In the genomic region with DNA sequence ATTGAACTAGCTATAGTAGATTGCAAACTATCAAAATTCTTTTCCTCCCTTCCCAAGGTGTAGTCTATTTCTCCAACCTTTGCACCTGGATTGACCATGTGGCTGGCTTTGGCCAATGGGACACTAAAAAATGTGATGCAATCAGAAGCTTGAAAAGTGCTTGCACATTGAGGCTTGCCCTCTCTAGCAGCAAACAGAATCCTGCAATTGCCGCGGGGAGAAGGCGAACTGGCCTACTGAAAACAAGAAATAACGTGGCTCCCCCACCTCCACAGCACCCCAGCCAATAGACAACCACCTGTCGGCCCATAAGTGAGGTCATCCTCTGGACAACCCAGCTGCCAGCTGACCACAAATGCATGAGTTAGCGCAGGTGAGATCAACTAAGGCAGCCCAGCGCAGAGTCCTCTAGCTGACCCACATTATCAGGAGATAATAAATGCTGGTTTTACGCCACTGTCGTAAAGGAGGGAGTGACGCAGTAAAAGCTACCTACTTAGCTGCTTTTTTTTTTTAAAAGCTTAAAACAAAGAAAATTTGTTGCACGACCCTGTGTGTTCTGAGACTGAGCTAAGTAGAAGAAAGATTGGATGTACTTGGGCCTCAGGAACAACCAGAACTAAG, we compare ENCODE assay signal across 22 cellular contexts.
A peak's percentile ranks its signal among the peaks of the same experiment; 100 is the strongest.
DNase-seq lines count a peak whose midpoint lies in the region; FAIRE-seq and TF ChIP-seq lines count a peak whose summit lies in the region.
"Had no signal": no experiment of that assay in that cellular context is flagged by ENCODE, and none has a peak within 500 bp of the region (broad histone marks: within the 10 kb centered on the region; RNA-seq: fewer than 3 reads in every experiment).

No MANE protein-coding gene starts in this region.

- peak; percentile 7 for DNase-seq in NCI-H748 (lab: John Stamatoyannopoulos, UW; ENCODE audit: unreplicated experiment)
- no peak for DNase-seq in NCI-H748 treated with DMSO at 0.1 percent for 48 hours (lab: John Stamatoyannopoulos, UW)
- peak; percentile 55 for DNase-seq in NCI-H2227 (lab: John Stamatoyannopoulos, UW; ENCODE audit: unreplicated experiment)
- peak; percentile 13 for DNase-seq in fibroblast of villous mesenchyme (ENCODE audit: low read depth)
- DNase-seq in small intestine: peak; percentile 14
- no peak for DNase-seq in chondrocyte (ENCODE audit: low spot score)
- DNase-seq in NCI-H1092 treated with DMSO at 0.1 percent for 48 hours (lab: John Stamatoyannopoulos, UW): no peak
- DNase-seq in GDM1 (lab: John Stamatoyannopoulos, UW): no peak
- DNase-seq: CD8-positive, alpha-beta memory T cell; DMS153; EL; KBM-7; NCI-H1436 treated with DMSO at 0.1 percent for 48 hours; NCI-H446 treated with DMSO at 0.1 percent for 48 hours; NCI-H82; PC-3; T-helper 1 cell had no signal

- H3K4me1 ChIP-seq in small intestine (ENCODE audit: control insufficient read depth in 2 of 2, insufficient read depth in 1 of 2, low read depth in 1 of 2, low read length in 1 of 2): no peaks in the 10 kb centered on the region
- H3K4me1 ChIP-seq: BLaER1, HAP-1 had no signal

- no peak overlapping the region for H3K27ac ChIP-seq in small intestine (ENCODE audit: low read depth in 1 of 2, low read length in 1 of 2)
- H3K27ac ChIP-seq: BLaER1, HL-60 had no signal

- H3K4me3 ChIP-seq in fibroblast of villous mesenchyme (ENCODE audit: low read depth, low read length): no peak overlapping the region
- no peak overlapping the region for H3K4me3 ChIP-seq in small intestine (ENCODE audit: low read depth in 1 of 2, low read length in 2 of 2)
- H3K4me3 ChIP-seq: BLaER1, HAP-1 had no signal

- FAIRE-seq in small intestine (lab: Jason Lieb, UNC): no peak
- FAIRE-seq: GM19239, HTR-8/SVneo had no signal

- H3K27me3 Mint-ChIP-seq in chondrocyte (ENCODE audit: low read depth): peaks cover 3% of the 10 kb centered on the region
- H3K27me3 Mint-ChIP-seq: CD8-positive, alpha-beta memory T cell had no signal

- TF ChIP-seq CTCF in fibroblast of villous mesenchyme (IDR thresholded peaks at IDR 0.05; ENCODE audit: insufficient read depth, low read depth, low read length): no peak
- no peak for TF ChIP-seq CTCF in chondrocyte (IDR thresholded peaks at IDR 0.05)

- 64 to 81% (median 65%) methylated on average over 11 of the region's 11 CpGs for WGBS in small intestine, 3 donors

- no peaks in the 10 kb centered on the region for H3K4me1 Mint-ChIP-seq in chondrocyte (ENCODE audit: low read depth)
- H3K4me1 Mint-ChIP-seq: CD8-positive, alpha-beta memory T cell had no signal

- no peaks in the 10 kb centered on the region for H3K36me3 ChIP-seq in small intestine (ENCODE audit: control insufficient read depth in 2 of 2, insufficient read depth in 2 of 2, low read length in 2 of 2)
- H3K36me3 ChIP-seq: BLaER1, HAP-1 had no signal

- no peaks in the 10 kb centered on the region for H3K27me3 ChIP-seq in small intestine (ENCODE audit: control insufficient read depth in 2 of 2, insufficient read depth in 2 of 2, low read length in 2 of 2)
- H3K27me3 ChIP-seq: BLaER1 had no signal

- no peaks in the 10 kb centered on the region for H3K9me3 Mint-ChIP-seq in chondrocyte (ENCODE audit: low read depth)

- no peak overlapping the region for H3K4me3 Mint-ChIP-seq in chondrocyte (ENCODE audit: unreplicated experiment)
- H3K4me3 Mint-ChIP-seq: CD8-positive, alpha-beta memory T cell had no signal

- no peaks in the 10 kb centered on the region for H3K36me3 Mint-ChIP-seq in chondrocyte (ENCODE audit: low read depth)
- H3K36me3 Mint-ChIP-seq: CD8-positive, alpha-beta memory T cell had no signal

- H3K9me3 ChIP-seq in small intestine (ENCODE audit: control insufficient read depth, low read depth): no peaks in the 10 kb centered on the region
- H3K9me3 ChIP-seq: HAP-1 had no signal

- no peak overlapping the region for H3K27ac Mint-ChIP-seq in chondrocyte (ENCODE audit: unreplicated experiment)
- H3K27ac Mint-ChIP-seq: CD8-positive, alpha-beta memory T cell had no signal

Comparison
In these comparisons a context has a peak if more than half of its experiments do, and no peak if none do; other contexts are left out.
1. DNase-seq: peak in NCI-H748 (single experiment), NCI-H2227 (single experiment), fibroblast of villous mesenchyme (single experiment) and small intestine (single experiment); none in NCI-H748 treated with DMSO at 0.1 percent for 48 hours (single experiment), chondrocyte (single experiment), NCI-H1092 treated with DMSO at 0.1 percent for 48 hours (single experiment) and GDM1 (single experiment).